In the genomic region with DNA sequence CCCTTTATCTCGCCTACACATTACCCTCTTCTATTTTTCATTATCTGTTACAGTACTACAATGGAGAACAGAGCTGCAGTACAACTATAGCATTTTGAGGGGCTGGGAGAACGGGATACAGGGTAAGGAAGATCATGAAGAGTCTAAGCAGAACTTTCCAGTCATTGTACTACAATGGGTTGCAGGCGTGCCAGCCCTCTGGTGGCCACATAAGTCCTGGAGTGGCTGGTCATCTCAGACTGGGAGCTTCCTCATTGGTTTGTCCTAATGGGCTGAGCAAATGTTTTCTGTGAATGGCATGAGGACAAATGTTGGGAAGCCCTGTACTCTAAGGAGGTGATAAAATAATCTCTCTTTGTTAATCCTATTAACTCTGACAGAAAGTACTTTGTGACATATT, we compare ENCODE assay signal across 9 cellular contexts. TPM values are rescaled to one million over a fixed set of nuclear protein-coding genes. Genes with fewer than 3 reads are reported as not detected.
DNase-seq lines count a peak whose midpoint lies in the region; ATAC-seq, FAIRE-seq and TF ChIP-seq lines count a peak whose summit lies in the region.
"Had no signal": no experiment of that assay in that cellular context is flagged by ENCODE, and none has a peak within 500 bp of the region (broad histone marks: within the 10 kb centered on the region; RNA-seq: fewer than 3 reads in every experiment).

No MANE protein-coding gene starts in this region.

- POLR2A ChIA-PET in GM12878 (lab: Charles Lee), result no interaction called here

- no peaks in the 10 kb centered on the region; a peak in 1 of 4 replicates for H3K27me3 ChIP-seq in GM12878 (replicated peaks in 1 of 2; ENCODE audit: control insufficient read depth in 2 of 2, insufficient read depth in 2 of 2, low read length in 1 of 2)

- in situ Hi-C loops in G401 (cut with HindIII; ENCODE audit: low sequenced_read_pairs) (no loop called here), GM12878 (cut with MboI) (no loop called here)

- intact Hi-C loops in GM12878 (cut with micrococcal nuclease; ENCODE audit: unreplicated experiment), result no loop called here

- no peaks in the 10 kb centered on the region for H4K20me1 ChIP-seq in GM12878 (ENCODE audit: control insufficient read depth, insufficient read depth)

- H3K4me1 ChIP-seq in GM12878 (ENCODE audit: control insufficient read depth, insufficient read depth, low read length), result no peaks in the 10 kb centered on the region

- WGBS in GM12878 (ENCODE audit: insufficient coverage, insufficient replicate concordance, low lambda C conversion rate, missing lambda C conversion rate), result 40% methylated on average over 3 of the region's 3 CpGs

- DNase-seq in G401 (ENCODE audit: low spot score) (peak; percentile 10), GM12878 (ENCODE audit: low read depth, low spot score) (no peak), nephron progenitor cell (peak; percentile 8), NCI-H2196 (lab: John Stamatoyannopoulos, UW; ENCODE audit: unreplicated experiment) (no peak), NCI-H1436 (lab: John Stamatoyannopoulos, UW) (no peak), GDM1 (lab: John Stamatoyannopoulos, UW) (no peak)

- FAIRE-seq in GM12878 (lab: Jason Lieb, UNC), result no peak

- RAD21 ChIA-PET in GM12878 (lab: Charles Lee; ENCODE audit: unreplicated experiment), result no interaction called here

- CTCF ChIA-PET in GM12878 (lab: Yijun Ruan, JAX), result no interaction called here

- H2AFZ ChIP-seq in GM12878 (ENCODE audit: control insufficient read depth, low read depth, low read length), result no peak overlapping the region

- H3K27me3 Mint-ChIP-seq in nephron progenitor cell (ENCODE audit: low read depth, poor library complexity), result no peaks in the 10 kb centered on the region

- H3K27ac ChIP-seq in GM12878 (ENCODE audit: control insufficient read depth, insufficient read depth), result no peak overlapping the region
- H3K27ac ChIP-seq: HL-60 had no signal

- peaks cover 21% of the 10 kb centered on the region for H3K36me3 Mint-ChIP-seq in nephron progenitor cell (ENCODE audit: low read depth)

- TF ChIP-seq RAD21 in GM12878 (IDR thresholded peaks at IDR 0.05; ENCODE audit: insufficient read depth, low read depth, low read length), result no peak

- TF ChIP-seq CTCF in LNCAP (IDR thresholded peaks at IDR 0.05) (peak; percentile 32), GM12878 (IDR thresholded peaks at IDR 0.05 in 2 of 3, conservative IDR thresholded peaks at IDR 0.05 in 1 of 3; ENCODE audit: control insufficient read depth in 2 of 3, extremely low read depth in 1 of 3, insufficient read depth in 1 of 3, low read depth in 3 of 3, low read length in 3 of 3) (peak in 2 of 3 experiments; percentile 11 to 18; a peak in 2 of 6 replicates), nephron progenitor cell (IDR thresholded peaks at IDR 0.05) (peak; percentile 37)

- no peak overlapping the region for H3K4me2 ChIP-seq in GM12878 (ENCODE audit: control insufficient read depth, insufficient read depth)

- H3K4me3 Mint-ChIP-seq in nephron progenitor cell, result no peak overlapping the region

- H3K36me3 ChIP-seq in GM12878 (ENCODE audit: control insufficient read depth in 2 of 2, insufficient read depth in 2 of 2, low read length in 1 of 2), result no peaks in the 10 kb centered on the region

- H3K4me3 ChIP-seq in GM12878, result no peak overlapping the region

- H3K9ac ChIP-seq in GM12878 (ENCODE audit: control insufficient read depth, insufficient read depth, low read length), result no peak overlapping the region

- peaks cover 9% of the 10 kb centered on the region for H3K9me3 Mint-ChIP-seq in nephron progenitor cell

- no peaks in the 10 kb centered on the region for H3K9me3 ChIP-seq in GM12878 (replicated peaks; ENCODE audit: control insufficient read depth, insufficient read depth, low read length)

- SMC1A ChIA-PET in GM12878 (lab: Charles Lee; ENCODE audit: uncharacterized antibody, unreplicated experiment), result no interaction called here

- H3K4me1 Mint-ChIP-seq in nephron progenitor cell, result no peaks in the 10 kb centered on the region

- no peak for TF ChIP-seq POLR2A in GM12878 (IDR thresholded peaks at IDR 0.05; ENCODE audit: low read depth, low read length)

- peak; percentile 69 for ATAC-seq in GM12878
- no peak for ATAC-seq in GM18867 (IDR thresholded peaks at IDR 0.05; ENCODE audit: unreplicated experiment)

- H3K79me2 ChIP-seq in GM12878 (ENCODE audit: control insufficient read depth, insufficient read depth, low read length), result no peaks in the 10 kb centered on the region

- BruUV-seq in GM12878 (replicated peaks; lab: Mats Ljungman, UMichigan), result no TSS peak

- H3K27ac Mint-ChIP-seq in nephron progenitor cell, result no peak overlapping the region

- no peak for TF ChIP-seq EP300 in GM12878 (IDR thresholded peaks at IDR 0.05; ENCODE audit: borderline replicate concordance in 1 of 2, control insufficient read depth in 1 of 2, low read depth in 2 of 2, low read length in 2 of 2)

TF ChIP-seq in GM12878, 131 proteins besides CTCF, POLR2A, EP300 and RAD21 (continues in another document):
- TF ChIP-seq RBBP5 (conservative IDR thresholded peaks at IDR 0.05) (no peak), ZNF274 (IDR thresholded peaks at IDR 0.05; ENCODE audit: insufficient read depth, insufficient read length) (no peak), YBX1 (IDR thresholded peaks at IDR 0.05) (no peak), TCF7 (IDR thresholded peaks at IDR 0.05; ENCODE audit: borderline replicate concordance) (no peak), FOS (IDR thresholded peaks at IDR 0.05; ENCODE audit: borderline replicate concordance, extremely low read depth, insufficient read length) (no peak), KDM1A (IDR thresholded peaks at IDR 0.05; ENCODE audit: borderline replicate concordance) (no peak), NR2F1 (conservative IDR thresholded peaks at IDR 0.05) (no peak), YY1 (IDR thresholded peaks at IDR 0.05; ENCODE audit: low read depth, low read length) (no peak), BRCA1 (IDR thresholded peaks at IDR 0.05; ENCODE audit: low read depth, low read length) (no peak), ATF7 (IDR thresholded peaks at IDR 0.05; ENCODE audit: low read depth) (no peak), ESRRA (IDR thresholded peaks at IDR 0.05; ENCODE audit: low read length) (no peak), ZBTB33 (IDR thresholded peaks at IDR 0.05) (no peak), FOXK2 (IDR thresholded peaks at IDR 0.05) (no peak), PAX5 (IDR thresholded peaks at IDR 0.05; ENCODE audit: borderline replicate concordance, low read depth, low read length) (no peak)
- TF ChIP-seq, protein P1, sequence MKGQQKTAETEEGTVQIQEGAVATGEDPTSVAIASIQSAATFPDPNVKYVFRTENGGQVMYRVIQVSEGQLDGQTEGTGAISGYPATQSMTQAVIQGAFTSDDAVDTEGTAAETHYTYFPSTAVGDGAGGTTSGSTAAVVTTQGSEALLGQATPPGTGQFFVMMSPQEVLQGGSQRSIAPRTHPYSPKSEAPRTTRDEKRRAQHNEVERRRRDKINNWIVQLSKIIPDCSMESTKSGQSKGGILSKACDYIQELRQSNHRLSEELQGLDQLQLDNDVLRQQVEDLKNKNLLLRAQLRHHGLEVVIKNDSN (IDR thresholded peaks at IDR 0.05; ENCODE audit: borderline replicate concordance, extremely low read length, insufficient read depth, low read depth, low read length), result no peak

RNA-seq across cellular contexts. Expression of gene TMEM106B, which starts 33.0 kb away (rescaled TPM):
- 40.0 and 57.2 TPM in 2 replicates for total RNA-seq in G401 (2014; rRNA removed; shearing (Covaris generic))
- 29.7 and 32.0 TPM in 2 replicates for total RNA-seq in GM12878 (2013; cell fraction: nucleolus; rRNA removed)
- total RNA-seq in GM12878 (2014; rRNA removed) (12.4 and 16.8 TPM in 2 replicates), GM12878 (2014; rRNA removed; fragmentation: Illumina TruSeq; extraction: Trizol) (13.3 and 13.4 TPM in 2 replicates), GM12878 (2021) (12.1 and 14.4 TPM in 2 replicates)
- 2.5 TPM for polyA plus RNA-seq in GM12878 (2011; ENCODE audit: low read depth)
- polyA plus RNA-seq in GM12878 (2011; rRNA removed) (21.2 and 35.6 TPM in 2 replicates), GM12878 (2014; fragmentation: Illumina TruSeq; extraction: Trizol) (10.7 and 14.0 TPM in 2 replicates), GM12878 (2014; fragmentation: Nextera tagmentation; extraction: Ambion mirVana) (1 to 10 TPM; 3.7 to 5.4 TPM), GM12878 (2014; rRNA removed) (5.4 and 5.6 TPM in 2 replicates), GM12878 (2016; fragmentation: Nextera tagmentation; extraction: Ambion mirVana) (10 to 100 TPM; 13.3 to 20.4 TPM)
- polyA plus RNA-seq in GM12878 (2011; cell fraction: cytosol; rRNA removed), result 6.8 and 7.6 TPM in 2 replicates
- polyA plus RNA-seq in GM12878 (2011; cell fraction: nucleus; rRNA removed), result 10.2 and 11.1 TPM in 2 replicates
- 4.8 and 6.7 TPM in 2 replicates for polyA plus RNA-seq in GM12878 (2012)
- 9.9 and 21.1 TPM in 2 replicates for polyA minus RNA-seq in GM12878 (2011; rRNA and poly(A)+ RNA removed)
- 10.7 and 17.8 TPM in 2 replicates for polyA minus RNA-seq in GM12878 (2011; cell fraction: cytosol; rRNA and poly(A)+ RNA removed)
- polyA minus RNA-seq in GM12878 (2011; cell fraction: nucleus; rRNA and poly(A)+ RNA removed), result 8.9 and 16.2 TPM in 2 replicates

Comparison
In these comparisons a context has a peak if more than half of its experiments do, and no peak if none do; other contexts are left out.
1. DNase-seq: peak in G401 (single experiment) and nephron progenitor cell (single experiment); none in GM12878 (single experiment), NCI-H2196 (single experiment), NCI-H1436 (single experiment) and GDM1 (single experiment).
2. Peak in every context shown above with its lines, with median percentiles within 50 percentile points of each other: CTCF ChIP-seq.